ENCODE assay signal across 34 cellular contexts in the genomic region with DNA sequence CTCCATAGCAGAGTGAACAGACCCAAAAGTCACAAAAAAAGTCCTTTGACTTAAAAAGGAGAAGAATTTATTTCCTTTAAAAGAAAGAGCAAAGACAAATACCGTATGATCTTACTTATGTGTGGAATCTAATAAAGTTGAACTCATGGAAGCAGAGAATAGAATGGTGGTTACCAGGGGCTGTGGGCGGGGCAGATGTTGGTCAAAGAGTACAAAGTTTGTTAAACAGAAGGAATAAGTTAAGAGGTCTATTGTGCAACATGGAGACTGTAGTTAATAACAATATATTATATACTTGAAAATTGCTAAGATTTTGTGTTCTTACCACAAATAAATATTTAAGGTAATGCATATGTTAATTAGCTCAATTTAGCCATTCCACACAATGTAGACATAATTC.
"Had no signal": no experiment of that assay in that cellular context is flagged by ENCODE, and none has a peak within 500 bp of the region (broad histone marks: within the 10 kb centered on the region; RNA-seq: fewer than 3 reads in every experiment).

No MANE protein-coding gene starts in this region.

- ATAC-seq: activated CD4-positive, alpha-beta T cell treated with anti-CD3 and anti-CD28 coated beads for 36 hours; activated CD8-positive, alpha-beta memory T cell treated with anti-CD3 and anti-CD28 coated beads, Interleukin-2, amount 10 ng/mL, durations not matched to agents 7 days and 5 days; activated CD8-positive, alpha-beta T cell treated with anti-CD3 and anti-CD28 coated beads, Interleukin-2, amount 10 ng/mL, durations not matched to agents 7 days and 5 days; activated naive CD8-positive, alpha-beta T cell treated with anti-CD3 and anti-CD28 coated beads, Interleukin-2, amount 50 U/mL, for 24 hours; body of pancreas; effector memory CD8-positive, alpha-beta T cell; gastroesophageal sphincter; T-helper 17 cell had no signal

- H3K4me1 ChIP-seq: body of pancreas, esophagus muscularis mucosa, gastroesophageal sphincter had no signal

- H3K36me3 Mint-ChIP-seq: activated CD4-positive, alpha-beta memory T cell treated with anti-CD3 and anti-CD28 coated beads for 36 hours; activated CD8-positive, alpha-beta memory T cell treated with anti-CD3 and anti-CD28 coated beads, Interleukin-2, amount 10 ng/mL, durations not matched to agents 7 days and 5 days; activated naive CD4-positive, alpha-beta T cell treated with anti-CD3 and anti-CD28 coated beads, Interleukin-2, amount 50 U/mL, for 24 hours; activated naive CD8-positive, alpha-beta T cell treated with anti-CD3 and anti-CD28 coated beads for 36 hours had no signal

- H3K4me1 Mint-ChIP-seq: T-helper 17 cell had no signal

- H3K27ac ChIP-seq: adrenal gland, body of pancreas, esophagus muscularis mucosa, gastroesophageal sphincter had no signal

- H3K27ac Mint-ChIP-seq: activated CD4-positive, alpha-beta memory T cell treated with anti-CD3 and anti-CD28 coated beads for 36 hours; activated CD4-positive, alpha-beta T cell treated with anti-CD3 and anti-CD28 coated beads for 36 hours; activated CD4-positive, alpha-beta T cell treated with anti-CD3 and anti-CD28 coated beads, Interleukin-2, amount 10 ng/mL, durations not matched to agents 24 days and 14 days; activated CD8-positive, alpha-beta memory T cell treated with anti-CD3 and anti-CD28 coated beads, Interleukin-2, amount 10 ng/mL, durations not matched to agents 7 days and 5 days; activated CD8-positive, alpha-beta T cell treated with anti-CD3 and anti-CD28 coated beads, Interleukin-2, amount 10 ng/mL, durations not matched to agents 7 days and 5 days; activated naive CD4-positive, alpha-beta T cell treated with anti-CD3 and anti-CD28 coated beads for 36 hours; activated naive CD4-positive, alpha-beta T cell treated with anti-CD3 and anti-CD28 coated beads, Interleukin-2, amount 50 U/mL, for 24 hours; activated naive CD8-positive, alpha-beta T cell treated with anti-CD3 and anti-CD28 coated beads for 36 hours; activated naive CD8-positive, alpha-beta T cell treated with anti-CD3 and anti-CD28 coated beads, Interleukin-2, amount 50 U/mL, for 24 hours; activated T-helper 1 cell treated with anti-CD3 and anti-CD28 coated beads, Interleukin-12 subunit alpha, Interleukin-12 subunit beta, Interleukin-2, Interleukin-4 antibody, amounts not matched to agents 30 ng/mL and 10 ng/mL and 1 ng/mL, durations not matched to agents 14 hours and 24 hours and 36 hours; activated T-helper 2 cell treated with anti-CD3 and anti-CD28 coated beads, Interferon-gamma antibody, Interleukin-2, Interleukin-4, amounts not matched to agents 10 μg/mL and 5 μg/mL and 100 μg/mL, durations not matched to agents 14 hours and 24 hours and 36 hours; effector memory CD8-positive, alpha-beta T cell; T-helper 17 cell; T-helper 2 cell treated with Interferon-gamma antibody and Interleukin-4, amounts not matched to agents 5 μg/mL and 100 μg/mL, for 36 hours had no signal

- H3K9me3 Mint-ChIP-seq: activated CD4-positive, alpha-beta memory T cell treated with anti-CD3 and anti-CD28 coated beads for 36 hours; activated naive CD4-positive, alpha-beta T cell treated with anti-CD3 and anti-CD28 coated beads for 36 hours; activated naive CD4-positive, alpha-beta T cell treated with anti-CD3 and anti-CD28 coated beads, Interleukin-2, amount 50 U/mL, for 24 hours; activated naive CD8-positive, alpha-beta T cell treated with anti-CD3 and anti-CD28 coated beads for 36 hours; activated naive CD8-positive, alpha-beta T cell treated with anti-CD3 and anti-CD28 coated beads, Interleukin-2, amount 50 U/mL, for 24 hours; activated T-helper 1 cell treated with anti-CD3 and anti-CD28 coated beads, Interleukin-12 subunit alpha, Interleukin-12 subunit beta, Interleukin-2, Interleukin-4 antibody, amounts not matched to agents 30 ng/mL and 10 ng/mL and 1 ng/mL, durations not matched to agents 14 hours and 24 hours and 36 hours; activated T-helper 2 cell treated with anti-CD3 and anti-CD28 coated beads, Interferon-gamma antibody, Interleukin-2, Interleukin-4, amounts not matched to agents 10 μg/mL and 5 μg/mL and 100 μg/mL, durations not matched to agents 14 hours and 24 hours and 36 hours; effector memory CD8-positive, alpha-beta T cell; T-helper 2 cell treated with Interferon-gamma antibody and Interleukin-4, amounts not matched to agents 5 μg/mL and 100 μg/mL, for 36 hours had no signal

- H3K36me3 ChIP-seq: adrenal gland, esophagus muscularis mucosa, gastroesophageal sphincter had no signal

- H3K4me3 ChIP-seq: adrenal gland, body of pancreas, esophagus muscularis mucosa, gastroesophageal sphincter had no signal

- H3K9me3 ChIP-seq: adrenal gland, body of pancreas, esophagus muscularis mucosa, gastroesophageal sphincter had no signal

- H3K27me3 ChIP-seq: body of pancreas, gastroesophageal sphincter had no signal

- H3K4me3 Mint-ChIP-seq: activated CD4-positive, alpha-beta memory T cell treated with anti-CD3 and anti-CD28 coated beads for 36 hours; activated CD4-positive, alpha-beta T cell treated with anti-CD3 and anti-CD28 coated beads for 36 hours; activated CD4-positive, alpha-beta T cell treated with anti-CD3 and anti-CD28 coated beads, Interleukin-2, amount 10 ng/mL, durations not matched to agents 24 days and 14 days; activated CD8-positive, alpha-beta memory T cell treated with anti-CD3 and anti-CD28 coated beads, Interleukin-2, amount 10 ng/mL, durations not matched to agents 7 days and 5 days; activated CD8-positive, alpha-beta T cell treated with anti-CD3 and anti-CD28 coated beads, Interleukin-2, amount 10 ng/mL, durations not matched to agents 7 days and 5 days; activated naive CD4-positive, alpha-beta T cell treated with anti-CD3 and anti-CD28 coated beads for 36 hours; activated naive CD4-positive, alpha-beta T cell treated with anti-CD3 and anti-CD28 coated beads, Interleukin-2, amount 50 U/mL, for 24 hours; activated naive CD8-positive, alpha-beta T cell treated with anti-CD3 and anti-CD28 coated beads for 36 hours; activated naive CD8-positive, alpha-beta T cell treated with anti-CD3 and anti-CD28 coated beads, Interleukin-2, amount 50 U/mL, for 24 hours; activated T-helper 1 cell treated with anti-CD3 and anti-CD28 coated beads, Interleukin-12 subunit alpha, Interleukin-12 subunit beta, Interleukin-2, Interleukin-4 antibody, amounts not matched to agents 30 ng/mL and 10 ng/mL and 1 ng/mL, durations not matched to agents 14 hours and 24 hours and 36 hours; effector memory CD8-positive, alpha-beta T cell; T-helper 17 cell; T-helper 2 cell treated with Interferon-gamma antibody and Interleukin-4, amounts not matched to agents 5 μg/mL and 100 μg/mL, for 36 hours had no signal

- DNase-seq: activated CD4-positive, alpha-beta memory T cell treated with anti-CD3 and anti-CD28 coated beads for 36 hours; activated CD4-positive, alpha-beta T cell treated with anti-CD3 and anti-CD28 coated beads for 36 hours; activated CD4-positive, alpha-beta T cell treated with anti-CD3 and anti-CD28 coated beads, Interleukin-2, amount 10 ng/mL, durations not matched to agents 24 days and 14 days; activated CD4-positive, CD25-positive, alpha-beta regulatory T cell; activated CD4-positive, CD25-positive, alpha-beta regulatory T cell treated with anti-CD3 and anti-CD28 coated beads, Interleukin-2, amount 50 U/mL, for 72 hours; activated CD8-positive, alpha-beta memory T cell treated with anti-CD3 and anti-CD28 coated beads, Interleukin-2, amount 10 ng/mL, durations not matched to agents 7 days and 5 days; activated CD8-positive, alpha-beta memory T cell treated with anti-CD3 and anti-CD28 coated beads, Interleukin-2, amount 50 U/mL, for 4 hours; activated CD8-positive, alpha-beta T cell treated with anti-CD3 and anti-CD28 coated beads, Interleukin-2, amount 10 ng/mL, durations not matched to agents 7 days and 5 days; activated effector memory CD4-positive, alpha-beta T cell treated with anti-CD3 and anti-CD28 coated beads, Interleukin-2, amount 50 U/mL, for 16 hours; activated naive CD4-positive, alpha-beta T cell treated with anti-CD3 and anti-CD28 coated beads for 36 hours; activated naive CD8-positive, alpha-beta T cell treated with anti-CD3 and anti-CD28 coated beads for 36 hours; activated naive CD8-positive, alpha-beta T cell treated with anti-CD3 and anti-CD28 coated beads, Interleukin-2, amount 50 U/mL, for 24 hours; activated T-cell treated with anti-CD3 and anti-CD28 coated beads, Interleukin-2, amount 50 U/mL, for 1 hour; activated T-cell treated with anti-CD3 and anti-CD28 coated beads, Interleukin-2, amount 50 U/mL, for 48 hours; adrenal gland; amygdala; aorta; body of pancreas; caudate nucleus; cortex of kidney; dermis blood vessel endothelial cell; effector CD4-positive, alpha-beta T cell; effector memory CD8-positive, alpha-beta T cell; erythroblast; foreskin melanocyte; T-helper 1 cell; T-helper 17 cell; T1000 had no signal

- H3K27me3 Mint-ChIP-seq: activated CD4-positive, alpha-beta memory T cell treated with anti-CD3 and anti-CD28 coated beads for 36 hours; activated CD4-positive, alpha-beta T cell treated with anti-CD3 and anti-CD28 coated beads for 36 hours; activated CD4-positive, alpha-beta T cell treated with anti-CD3 and anti-CD28 coated beads, Interleukin-2, amount 10 ng/mL, durations not matched to agents 24 days and 14 days; activated CD8-positive, alpha-beta memory T cell treated with anti-CD3 and anti-CD28 coated beads, Interleukin-2, amount 10 ng/mL, durations not matched to agents 7 days and 5 days; activated naive CD4-positive, alpha-beta T cell treated with anti-CD3 and anti-CD28 coated beads, Interleukin-2, amount 50 U/mL, for 24 hours; activated naive CD8-positive, alpha-beta T cell treated with anti-CD3 and anti-CD28 coated beads for 36 hours; activated naive CD8-positive, alpha-beta T cell treated with anti-CD3 and anti-CD28 coated beads, Interleukin-2, amount 50 U/mL, for 24 hours; T-helper 17 cell had no signal
